ENCODE assay signal across 8 cellular contexts in the genomic region with DNA sequence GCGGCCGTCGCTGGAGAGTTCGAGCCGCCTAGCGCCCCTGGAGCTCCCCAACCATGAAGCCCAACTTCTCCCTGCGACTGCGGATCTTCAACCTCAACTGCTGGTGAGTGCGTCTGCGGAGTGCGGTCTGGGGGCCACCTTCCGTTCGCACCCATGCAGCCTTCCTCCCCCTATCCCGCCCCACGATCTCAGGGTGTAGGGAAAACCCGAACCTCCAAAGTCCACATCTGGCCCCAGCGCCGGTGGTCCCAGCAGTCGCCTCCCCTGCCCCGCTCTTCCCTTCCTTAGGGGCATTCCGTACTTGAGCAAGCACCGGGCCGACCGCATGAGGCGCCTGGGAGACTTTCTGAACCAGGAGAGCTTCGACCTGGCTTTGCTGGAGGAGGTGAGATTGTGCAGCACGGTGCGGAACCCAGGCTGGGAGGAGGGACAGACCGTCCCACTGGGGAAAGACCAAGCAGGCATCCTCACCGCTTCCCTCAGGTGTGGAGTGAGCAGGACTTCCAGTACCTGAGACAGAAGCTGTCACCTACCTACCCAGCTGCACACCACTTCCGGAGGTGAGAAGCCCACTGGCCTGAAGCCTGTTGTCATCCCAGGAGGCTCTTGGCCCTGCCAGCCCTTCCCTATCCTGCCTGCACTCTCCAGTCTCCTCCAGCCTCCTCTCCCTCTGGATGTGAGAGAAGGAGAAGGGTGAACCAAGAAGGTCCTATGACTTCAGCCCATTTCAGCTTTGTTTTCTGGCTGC. TPM values are rescaled to one million over a fixed set of nuclear protein-coding genes. Genes with fewer than 3 reads are reported as not detected.
DNase-seq lines count a peak whose midpoint lies in the region; ATAC-seq, FAIRE-seq and TF ChIP-seq lines count a peak whose summit lies in the region.

No MANE protein-coding gene starts in this region.

- ATAC-seq in GM18517 (IDR thresholded peaks at IDR 0.05; ENCODE audit: unreplicated experiment) (peak; percentile 26), HG03103 (IDR thresholded peaks at IDR 0.05; ENCODE audit: low read depth, unreplicated experiment) (peak; percentile 18), foreskin keratinocyte (peak; percentile 65)

- H3K4me3 Mint-ChIP-seq in osteocyte (ENCODE audit: unreplicated experiment): peak overlapping the region; percentile 95

- H3K27me3 ChIP-seq in foreskin keratinocyte: no peaks in the 10 kb centered on the region

- H3K27ac ChIP-seq in foreskin keratinocyte: peak overlapping the region; percentile 76

- peak; percentile 35 for TF ChIP-seq CTCF in AG10803 (conservative IDR thresholded peaks at IDR 0.05; ENCODE audit: low read length)
- TF ChIP-seq CTCF in foreskin keratinocyte (conservative IDR thresholded peaks at IDR 0.05): peak; percentile 17
- no peak for TF ChIP-seq CTCF in osteocyte (IDR thresholded peaks at IDR 0.05)

- H3K36me3 Mint-ChIP-seq in osteocyte (ENCODE audit: unreplicated experiment): peaks cover 11% of the 10 kb centered on the region

- DNase-seq in AG10803 (ENCODE audit: low read depth) (peak; percentile 40), NCI-H748 treated with DMSO at 0.1 percent for 48 hours (lab: John Stamatoyannopoulos, UW) (peak; percentile 14), activated gamma-delta T cell (lab: John Stamatoyannopoulos, UW) (peak; percentile 50), foreskin keratinocyte (peak; percentile 44 to 64), osteocyte (ENCODE audit: extremely low spot score, unreplicated experiment) (no peak), frontal cortex (ENCODE audit: low spot score in 2 of 2) (no peak)

- no peak for FAIRE-seq in frontal cortex (lab: Jason Lieb, UNC)

- H3K4me1 ChIP-seq in foreskin keratinocyte: no peaks in the 10 kb centered on the region

- peaks cover 18% of the 10 kb centered on the region for H3K4me1 Mint-ChIP-seq in osteocyte (ENCODE audit: unreplicated experiment)

- no peaks in the 10 kb centered on the region for H3K27me3 Mint-ChIP-seq in osteocyte (ENCODE audit: unreplicated experiment)

- H3K9me3 Mint-ChIP-seq in osteocyte (ENCODE audit: unreplicated experiment): no peaks in the 10 kb centered on the region

- H3K4me3 ChIP-seq in AG10803 (ENCODE audit: low read length): peak overlapping the region; percentile 88

- H3K27ac Mint-ChIP-seq in osteocyte (ENCODE audit: unreplicated experiment): peak overlapping the region; percentile 95

RNA-seq across cellular contexts. Expression of gene SMPD2, which starts 0.7 kb away (rescaled TPM):
- total RNA-seq in foreskin keratinocyte (12.7 and 16.0 TPM in 2 replicates), osteocyte (9.8 and 10.1 TPM in 2 replicates), frontal cortex (4.9 TPM)
- polyA plus RNA-seq in foreskin keratinocyte: 15.5 and 17.3 TPM in 2 replicates

RNA-seq across cellular contexts. Expression of gene PPIL6, which starts 0.8 kb away (rescaled TPM):
- total RNA-seq in foreskin keratinocyte (0.46 and 0.71 TPM in 2 replicates), osteocyte (1.9 and 2.2 TPM in 2 replicates), frontal cortex (37.9 TPM)
- polyA plus RNA-seq in foreskin keratinocyte: 0.16 and 0.32 TPM in 2 replicates

RNA-seq across cellular contexts. Expression of gene MICAL1, which starts 14.3 kb away (rescaled TPM):
- 25.8 and 39.7 TPM in 2 replicates for total RNA-seq in foreskin keratinocyte
- 19.7 and 28.3 TPM in 2 replicates for polyA plus RNA-seq in foreskin keratinocyte
- total RNA-seq in osteocyte: 53.6 and 59.5 TPM in 2 replicates
- 27.3 TPM for total RNA-seq in frontal cortex

RNA-seq across cellular contexts. Expression of gene ZBTB24, which starts 41.8 kb away (rescaled TPM):
- total RNA-seq in foreskin keratinocyte (9.8 and 10.4 TPM in 2 replicates), osteocyte (6.2 and 6.7 TPM in 2 replicates), frontal cortex (16.3 TPM)
- polyA plus RNA-seq in foreskin keratinocyte: 2.4 and 2.8 TPM in 2 replicates

RNA-seq across cellular contexts. Expression of gene CD164, which starts 59.0 kb away (rescaled TPM):
- total RNA-seq in foreskin keratinocyte (138 and 154 TPM in 2 replicates), osteocyte (286 and 297 TPM in 2 replicates), frontal cortex (57.9 TPM)
- polyA plus RNA-seq in foreskin keratinocyte: 82.1 and 82.4 TPM in 2 replicates

Comparison
In these comparisons a context has a peak if more than half of its experiments do, and no peak if none do; other contexts are left out.
1. DNase-seq: peak in AG10803 (single experiment), NCI-H748 treated with DMSO at 0.1 percent for 48 hours (single experiment), activated gamma-delta T cell (single experiment) and foreskin keratinocyte (2 of 2); none in osteocyte (single experiment) and frontal cortex (0 of 2).
2. RNA of gene PPIL6, which starts 0.8 kb away (total RNA-seq): 37.9 TPM in frontal cortex (single experiment); 1.9 to 2.2 TPM in osteocyte and 0.46 to 0.71 TPM in foreskin keratinocyte; every median in the first group is over 10 times any median in the second.
3. Peak in every context shown above with its lines, with median percentiles within 50 percentile points of each other: ATAC-seq.